ENCODE assay signal across 8 cellular contexts in genomic region chr11:62856333-62856910, GRCh38. TPM values are rescaled to one million over a fixed set of nuclear protein-coding genes. Genes with fewer than 3 reads are reported as not detected.
A peak's percentile ranks its signal among the peaks of the same experiment; 100 is the strongest.
DNase-seq lines count a peak whose midpoint lies in the region; ATAC-seq and TF ChIP-seq lines count a peak whose summit lies in the region.

No MANE protein-coding gene starts in this region.

- peaks cover 29% of the 10 kb centered on the region for H3K36me3 Mint-ChIP-seq in progenitor cell of endocrine pancreas (ENCODE audit: insufficient read depth)

- H3K9me3 ChIP-seq in RWPE2 (ENCODE audit: severe bottlenecking) (no peaks in the 10 kb centered on the region), esophagus squamous epithelium (no peaks in the 10 kb centered on the region)

- H3K27me3 Mint-ChIP-seq in progenitor cell of endocrine pancreas: no peaks in the 10 kb centered on the region

- DNase-seq in NCI-H510A treated with DMSO at 0.1 percent for 48 hours (lab: John Stamatoyannopoulos, UW) (peak; percentile 57), NCI-H510A (lab: John Stamatoyannopoulos, UW) (no peak), RWPE2 (ENCODE audit: low spot score) (no peak), esophagus squamous epithelium (lab: John Stamatoyannopoulos, UW) (no peak), progenitor cell of endocrine pancreas (ENCODE audit: low spot score, unreplicated experiment) (no peak), dedifferentiated amniotic fluid mesenchymal stem cell (ENCODE audit: extremely low spot score) (no peak), HuH-7 (ENCODE audit: low spot score) (no peak), HK-2 (ENCODE audit: unreplicated experiment) (no peak)

- peaks cover 61% of the 10 kb centered on the region for H3K36me3 ChIP-seq in RWPE2 (ENCODE audit: low read depth)
- peaks cover 13 to 29% (median 19%) of the 10 kb centered on the region in 3 donors for H3K36me3 ChIP-seq in esophagus squamous epithelium

- no peaks in the 10 kb centered on the region for H3K9me3 Mint-ChIP-seq in progenitor cell of endocrine pancreas (ENCODE audit: low read depth)

- intact Hi-C loops in esophagus squamous epithelium (cut with DNase I): no loop called here

- 3 to 4% methylated on average over 14 to 17 of the region's 20 CpGs for WGBS in esophagus squamous epithelium, 2 donors

- peaks cover 42% of the 10 kb centered on the region for H3K4me1 ChIP-seq in RWPE2 (ENCODE audit: insufficient read depth, poor library complexity, severe bottlenecking)
- H3K4me1 ChIP-seq in esophagus squamous epithelium: peaks cover 33 to 89% (median 44%) of the 10 kb centered on the region in 3 donors

- H3K4me3 ChIP-seq in RWPE2 (ENCODE audit: severe bottlenecking) (peak overlapping the region; percentile 87), esophagus squamous epithelium (peak overlapping the region; percentile 55 to 75 (median 66))

- no peak for ATAC-seq in RWPE2 (ENCODE audit: low read depth)

- peaks cover 59% of the 10 kb centered on the region for H3K4me1 Mint-ChIP-seq in progenitor cell of endocrine pancreas (ENCODE audit: low read depth)

- peak overlapping the region; percentile 98 for H3K4me3 Mint-ChIP-seq in progenitor cell of endocrine pancreas (ENCODE audit: low read depth)

- peak overlapping the region; percentile 84 for H3K27ac ChIP-seq in RWPE2 (ENCODE audit: poor library complexity, severe bottlenecking)
- H3K27ac ChIP-seq in esophagus squamous epithelium: peak overlapping the region; percentile 75 to 90 (median 86)

- TF ChIP-seq CTCF in RWPE2 (IDR thresholded peaks at IDR 0.05; ENCODE audit: poor library complexity, severe bottlenecking) (no peak), esophagus squamous epithelium (IDR thresholded peaks at IDR 0.05) (no peak), progenitor cell of endocrine pancreas (IDR thresholded peaks at IDR 0.05; ENCODE audit: unreplicated experiment) (no peak)

- no peaks in the 10 kb centered on the region for H3K27me3 ChIP-seq in RWPE2 (ENCODE audit: insufficient read depth, poor library complexity, severe bottlenecking)
- H3K27me3 ChIP-seq in esophagus squamous epithelium: no peaks in the 10 kb centered on the region

- peak overlapping the region; percentile 99 for H3K27ac Mint-ChIP-seq in progenitor cell of endocrine pancreas

- TF ChIP-seq POLR2A in esophagus squamous epithelium (IDR thresholded peaks at IDR 0.05): no peak

RNA-seq across cellular contexts. Expression of gene WDR74, which starts 17.0 kb away (rescaled TPM):
- total RNA-seq in esophagus squamous epithelium (10 to 100 TPM; 31.7 to 74.0 (median 44.3) TPM), progenitor cell of endocrine pancreas (55.8 and 60.3 TPM in 2 replicates)

RNA-seq across cellular contexts. Expression of gene TEX54, which starts 23.8 kb away (rescaled TPM):
- total RNA-seq in esophagus squamous epithelium: not detected
- not detected in 2 replicates for total RNA-seq in progenitor cell of endocrine pancreas

RNA-seq across cellular contexts. Expression of gene SLC3A2, which starts 24.3 kb away (rescaled TPM):
- 100 to 1,000 TPM; 132 to 373 (median 153) TPM for total RNA-seq in esophagus squamous epithelium
- 140 and 180 TPM in 2 replicates for total RNA-seq in progenitor cell of endocrine pancreas

RNA-seq across cellular contexts. Expression of gene STX5, which starts 24.6 kb away (rescaled TPM):
- total RNA-seq in esophagus squamous epithelium (10 to 100 TPM; 23.0 to 34.7 (median 24.2) TPM), progenitor cell of endocrine pancreas (39.3 and 45.3 TPM in 2 replicates)

RNA-seq across cellular contexts. Expression of gene NXF1, which starts 51.2 kb away (rescaled TPM):
- 10 to 100 TPM; 38.1 to 62.4 (median 44.4) TPM for total RNA-seq in esophagus squamous epithelium
- 120 and 130 TPM in 2 replicates for total RNA-seq in progenitor cell of endocrine pancreas
